9 cellular contexts compared by ENCODE assay signal in genomic region chr4:70927502-70928139, GRCh38. TPM values are rescaled to one million over a fixed set of nuclear protein-coding genes. Genes with fewer than 3 reads are reported as not detected.
DNase-seq lines count a peak whose midpoint lies in the region; ATAC-seq, FAIRE-seq and TF ChIP-seq lines count a peak whose summit lies in the region.
"Had no signal": no experiment of that assay in that cellular context is flagged by ENCODE, and none has a peak within 500 bp of the region (broad histone marks: within the 10 kb centered on the region; RNA-seq: fewer than 3 reads in every experiment).

No MANE protein-coding gene starts in this region.

- TF ChIP-seq POLR2A in H54 (IDR thresholded peaks at IDR 0.05; ENCODE audit: low read depth, low read length), result no peak

- H2AFZ ChIP-seq in trophoblast cell (ENCODE audit: insufficient read depth, low read length, poor library complexity), result no peak overlapping the region

- no peaks in the 10 kb centered on the region for H3K9me3 Mint-ChIP-seq in T-cell

- H3K4me1 ChIP-seq in trophoblast cell (ENCODE audit: control insufficient read depth in 1 of 2, insufficient read depth in 2 of 2, low read length in 2 of 2), result peaks cover 0 to 3% of the 10 kb centered on the region in 2 experiments

- ATAC-seq in HG02642 (IDR thresholded peaks at IDR 0.05; ENCODE audit: poor library complexity, unreplicated experiment) (peak; percentile 55), T-cell (replicated peaks in 1 of 4) (peak; percentile 45 to 89 (median 63)), GM21528 (IDR thresholded peaks at IDR 0.05; ENCODE audit: low FRiP score, unreplicated experiment) (no peak), HG03280 (IDR thresholded peaks at IDR 0.05; ENCODE audit: unreplicated experiment) (no peak)
- ATAC-seq: HepG2 had no signal

- H2BK12ac ChIP-seq in trophoblast cell (ENCODE audit: low read length), result no peak overlapping the region

- H3K79me2 ChIP-seq in trophoblast cell (ENCODE audit: control insufficient read depth, insufficient read depth, low read length, poor library complexity), result peaks cover 4% of the 10 kb centered on the region

- POLR2A ChIA-PET in T-cell (lab: Charles Lee), result no interaction called here

- CTCF ChIA-PET in T-cell (lab: Charles Lee), result interaction anchor here (0.7 to 1.0 kb wide), 2 partner anchors 15 to 192 kb away, joined by 4 to 5 read pairs; no protein-coding TSS in a partner anchor

- no peak overlapping the region for H3K4me2 ChIP-seq in trophoblast cell (ENCODE audit: low read length)

- H3K27me3 Mint-ChIP-seq in T-cell, result no peaks in the 10 kb centered on the region

- H3K4me3 Mint-ChIP-seq in T-cell, result peak overlapping the region in 2 of 3 donors; percentile 19 to 23

- no peaks in the 10 kb centered on the region for H3K36me3 ChIP-seq in trophoblast cell (ENCODE audit: control insufficient read depth in 1 of 2, insufficient read depth in 2 of 2, low read length in 2 of 2)

- H4K91ac ChIP-seq in trophoblast cell (ENCODE audit: low read depth, low read length), result no peak overlapping the region

- peak overlapping the region; percentile 7 to 73 for H3K27ac Mint-ChIP-seq in T-cell

- no peak overlapping the region for H3K9ac ChIP-seq in trophoblast cell (ENCODE audit: low read length)

- no peak overlapping the region for H3K27ac ChIP-seq in trophoblast cell (ENCODE audit: low read depth, low read length)

- no peak overlapping the region for H3K18ac ChIP-seq in trophoblast cell (ENCODE audit: low read length)

- H3K23ac ChIP-seq in trophoblast cell (ENCODE audit: low read length), result no peak overlapping the region

- no peaks in the 10 kb centered on the region for H3K9me3 ChIP-seq in trophoblast cell (ENCODE audit: insufficient read depth, low read depth, low read length)

- peak overlapping the region; percentile 47 for H3K4ac ChIP-seq in trophoblast cell (ENCODE audit: low read depth, low read length)

- H3K4me1 Mint-ChIP-seq in T-cell, result peaks cover 37 to 47% (median 41%) of the 10 kb centered on the region in 3 donors

- no peak overlapping the region for H2BK5ac ChIP-seq in trophoblast cell (ENCODE audit: low read depth, low read length, poor library complexity)

- DNase-seq in NCI-H510A treated with DMSO at 0.1 percent for 48 hours (lab: John Stamatoyannopoulos, UW) (peak; percentile 72), NCI-H510A (lab: John Stamatoyannopoulos, UW) (no peak), T-cell (peak in 31 of 34 experiments; percentile 2 to 58 (median 21)), trophoblast cell (no peak), H54 (ENCODE audit: insufficient read length, low spot score) (no peak)

- H4K8ac ChIP-seq in trophoblast cell (ENCODE audit: low read depth, low read length), result no peak overlapping the region

- no peak for FAIRE-seq in H54 (lab: Jason Lieb, UNC)
- FAIRE-seq: HepG2 had no signal

- no peaks in the 10 kb centered on the region for H3K27me3 ChIP-seq in trophoblast cell (ENCODE audit: insufficient read depth, low read length)

- H3K4me3 ChIP-seq in trophoblast cell (ENCODE audit: low read depth, low read length), result no peak overlapping the region

- no peak overlapping the region for H4K12ac ChIP-seq in trophoblast cell (ENCODE audit: low read depth, low read length)

- no peak overlapping the region for H2BK120ac ChIP-seq in trophoblast cell (ENCODE audit: insufficient read depth, low read length, poor library complexity)

- no CpG with 5 or more reads among the region's 8 CpGs for WGBS in trophoblast cell (ENCODE audit: extremely low coverage, insufficient coverage, insufficient read length)

- no peak overlapping the region for H2AK5ac ChIP-seq in trophoblast cell (ENCODE audit: low read length)

- no peak overlapping the region for H3K14ac ChIP-seq in trophoblast cell (ENCODE audit: low read length)

- H3K79me1 ChIP-seq in trophoblast cell (ENCODE audit: low read length), result no peaks in the 10 kb centered on the region

- H3K36me3 Mint-ChIP-seq in T-cell, result peaks cover 2% of the 10 kb centered on the region

RNA-seq across cellular contexts. Expression of gene MOB1B, which starts 25.5 kb away (rescaled TPM):
- total RNA-seq in T-cell, result 10 to 100 TPM; 10.7 to 16.0 (median 11.2) TPM
- polyA plus RNA-seq in trophoblast cell (2013), result 12.1 and 12.2 TPM in 2 replicates

Comparison
In these comparisons a context has a peak if more than half of its experiments do, and no peak if none do; other contexts are left out.
1. DNase-seq: peak in NCI-H510A treated with DMSO at 0.1 percent for 48 hours (single experiment) and T-cell (31 of 34); none in NCI-H510A (single experiment), trophoblast cell (0 of 2) and H54 (single experiment).
2. ATAC-seq: peak in HG02642 (single experiment) and T-cell (4 of 4); none in GM21528 (single experiment) and HG03280 (single experiment).